ENCODE assay signal across 13 cellular contexts in the genomic region with DNA sequence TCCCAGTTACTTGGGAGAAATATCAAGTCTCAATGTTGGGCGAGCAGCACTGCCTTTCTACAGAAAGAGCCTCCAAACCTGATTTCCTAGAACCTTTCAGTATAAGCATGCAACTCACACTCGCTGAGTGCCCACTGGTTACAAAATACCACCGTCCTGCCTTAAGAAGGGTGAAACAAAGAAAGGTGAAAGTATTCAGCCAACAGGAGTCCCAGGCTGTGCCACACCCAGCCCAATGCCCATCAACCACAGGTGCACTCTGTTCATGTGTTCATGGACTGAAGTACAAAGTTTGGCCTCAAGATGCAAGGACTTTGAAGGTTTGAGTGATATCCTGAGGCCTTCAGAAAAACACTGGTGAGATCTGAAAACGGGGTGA. TPM values are rescaled to one million over a fixed set of nuclear protein-coding genes. Genes with fewer than 3 reads are reported as not detected.
"Had no signal": no experiment of that assay in that cellular context is flagged by ENCODE, and none has a peak within 500 bp of the region (broad histone marks: within the 10 kb centered on the region; RNA-seq: fewer than 3 reads in every experiment).

No MANE protein-coding gene starts in this region.

- H3K36me3 Mint-ChIP-seq: activated naive CD4-positive, alpha-beta T cell treated with anti-CD3 and anti-CD28 coated beads, Interleukin-2, amount 50 U/mL, for 24 hours; naive B cell; stimulated activated naive B cell treated with anti-CD40 and anti-IgM and Interleukin-4, amounts not matched to agents 10 μg/mL and 1 μg/mL and 100 μg/mL, for 72 hours had no signal

- H3K27me3 ChIP-seq: brain microvascular endothelial cell, upper lobe of right lung had no signal

- ATAC-seq: activated T-helper 17 cell treated with anti-CD3 and anti-CD28 coated beads, Interleukin-2, amount 50 U/mL, for 72 hours; esophagus mucosa; stimulated activated naive B cell treated with anti-CD40 and anti-IgM and Interleukin-4, amounts not matched to agents 10 μg/mL and 1 μg/mL and 100 μg/mL, for 72 hours; upper lobe of right lung had no signal

- H3K36me3 ChIP-seq: brain microvascular endothelial cell, upper lobe of right lung had no signal

- H3K4me3 Mint-ChIP-seq: activated CD4-positive, alpha-beta T cell treated with anti-CD3 and anti-CD28 coated beads, Interleukin-2, amount 10 ng/mL, durations not matched to agents 24 days and 14 days; activated naive CD4-positive, alpha-beta T cell treated with anti-CD3 and anti-CD28 coated beads, Interleukin-2, amount 50 U/mL, for 24 hours; activated T-helper 17 cell treated with anti-CD3 and anti-CD28 coated beads, Interleukin-2, amount 50 U/mL, for 72 hours; naive B cell; stimulated activated naive B cell treated with anti-CD40 and anti-IgM and Interleukin-4, amounts not matched to agents 10 μg/mL and 1 μg/mL and 100 μg/mL, for 72 hours had no signal

- H3K9me3 Mint-ChIP-seq: activated CD4-positive, alpha-beta T cell treated with anti-CD3 and anti-CD28 coated beads, Interleukin-2, amount 10 ng/mL, durations not matched to agents 24 days and 14 days; activated naive CD4-positive, alpha-beta T cell treated with anti-CD3 and anti-CD28 coated beads, Interleukin-2, amount 50 U/mL, for 24 hours; activated T-helper 17 cell treated with anti-CD3 and anti-CD28 coated beads, Interleukin-2, amount 50 U/mL, for 72 hours; stimulated activated naive B cell treated with anti-CD40 and anti-IgM and Interleukin-4, amounts not matched to agents 10 μg/mL and 1 μg/mL and 100 μg/mL, for 72 hours had no signal

- H3K4me1 ChIP-seq: upper lobe of right lung had no signal

- H3K4me3 ChIP-seq: upper lobe of right lung had no signal

- H3K27ac ChIP-seq: brain microvascular endothelial cell, upper lobe of right lung had no signal

- H3K9ac ChIP-seq: SK-N-SH had no signal

- H3K4me1 Mint-ChIP-seq: activated CD4-positive, alpha-beta T cell treated with anti-CD3 and anti-CD28 coated beads, Interleukin-2, amount 10 ng/mL, durations not matched to agents 24 days and 14 days; activated naive CD4-positive, alpha-beta T cell treated with anti-CD3 and anti-CD28 coated beads, Interleukin-2, amount 50 U/mL, for 24 hours; activated T-helper 17 cell treated with anti-CD3 and anti-CD28 coated beads, Interleukin-2, amount 50 U/mL, for 72 hours; stimulated activated naive B cell treated with anti-CD40 and anti-IgM and Interleukin-4, amounts not matched to agents 10 μg/mL and 1 μg/mL and 100 μg/mL, for 72 hours had no signal

- DNase-seq: activated CD4-positive, alpha-beta T cell treated with anti-CD3 and anti-CD28 coated beads, Interleukin-2, amount 10 ng/mL, durations not matched to agents 24 days and 14 days; brain microvascular endothelial cell; midbrain; naive B cell; stimulated activated CD4-positive, alpha-beta T cell treated with anti-CD3 and anti-CD28 coated beads, Interleukin-2, amount 100 ng/mL, for 24 hours; stimulated activated naive B cell treated with anti-CD40 and anti-IgM and Interleukin-4, amounts not matched to agents 10 μg/mL and 1 μg/mL and 100 μg/mL, for 72 hours; substantia nigra; upper lobe of right lung had no signal

- H3K27ac Mint-ChIP-seq: activated CD4-positive, alpha-beta T cell treated with anti-CD3 and anti-CD28 coated beads, Interleukin-2, amount 10 ng/mL, durations not matched to agents 24 days and 14 days; activated naive CD4-positive, alpha-beta T cell treated with anti-CD3 and anti-CD28 coated beads, Interleukin-2, amount 50 U/mL, for 24 hours; activated T-helper 17 cell treated with anti-CD3 and anti-CD28 coated beads, Interleukin-2, amount 50 U/mL, for 72 hours; stimulated activated naive B cell treated with anti-CD40 and anti-IgM and Interleukin-4, amounts not matched to agents 10 μg/mL and 1 μg/mL and 100 μg/mL, for 72 hours had no signal

- H3K9me3 ChIP-seq: SK-N-SH, upper lobe of right lung had no signal

- H3K4me2 ChIP-seq: SK-N-SH had no signal

RNA-seq across cellular contexts. Expression of a gene that starts 34.0 kb away (rescaled TPM):
- total RNA-seq: T-helper 1 cell treated with Interleukin-12 subunit alpha and Interleukin-12 subunit beta and Interleukin-4 antibody, amounts not matched to agents 30 ng/mL and 1 ng/mL, for 36 hours had no signal
